In genomic region chr2:220664272-220665107, GRCh38 we compare ENCODE assay signal across 21 cellular contexts.
DNase-seq lines count a peak whose midpoint lies in the region; ATAC-seq and TF ChIP-seq lines count a peak whose summit lies in the region.
"Had no signal": no experiment of that assay in that cellular context is flagged by ENCODE, and none has a peak within 500 bp of the region (broad histone marks: within the 10 kb centered on the region; RNA-seq: fewer than 3 reads in every experiment).

No MANE protein-coding gene starts in this region.

- no peak for TF ChIP-seq POLR2A in Peyer's patch (IDR thresholded peaks at IDR 0.05)

- TF ChIP-seq CTCF in choroid plexus epithelial cell (conservative IDR thresholded peaks at IDR 0.05; ENCODE audit: low read depth, low read length), result no peak
- TF ChIP-seq CTCF in left ventricle myocardium inferior (IDR thresholded peaks at IDR 0.05; ENCODE audit: borderline replicate concordance), result no peak
- no peak for TF ChIP-seq CTCF in Peyer's patch (IDR thresholded peaks at IDR 0.05)

- H3K27me3 ChIP-seq in left ventricle myocardium inferior (ENCODE audit: low read depth) (no peaks in the 10 kb centered on the region), Peyer's patch (no peaks in the 10 kb centered on the region)
- H3K27me3 ChIP-seq: ascending aorta had no signal

- no peak overlapping the region for H3K4me3 ChIP-seq in choroid plexus epithelial cell (ENCODE audit: low read depth, low read length)
- H3K4me3 ChIP-seq in left ventricle myocardium inferior, result no peak overlapping the region
- H3K4me3 ChIP-seq in Peyer's patch, result no peak overlapping the region
- H3K4me3 ChIP-seq: ascending aorta, K562, prostate gland had no signal

- no peak for DNase-seq in Right ventricle myocardium inferior (ENCODE audit: missing footprints)
- DNase-seq in cardiac septum (ENCODE audit: low spot score), result no peak
- DNase-seq in choroid plexus epithelial cell (ENCODE audit: low read depth), result peak; percentile 28
- no peak for DNase-seq in left ventricle myocardium inferior
- no peak for DNase-seq in activated T-cell treated with anti-CD3 and anti-CD28 coated beads, Interleukin-2, amount 50 U/mL, for 1 hour
- DNase-seq in NCI-H2081 treated with DMSO at 0.1 percent for 48 hours (lab: John Stamatoyannopoulos, UW), result no peak
- DNase-seq in Peyer's patch, result no peak
- DNase-seq: activated CD4-positive, alpha-beta memory T cell treated with anti-CD3 and anti-CD28 coated beads for 36 hours; activated naive CD4-positive, alpha-beta T cell; CD4-positive, alpha-beta T cell; cerebellar nuclear complex; DMS53; NCI-H187 treated with DMSO at 0.1 percent for 48 hours; NCI-H510A treated with DMSO at 0.1 percent for 48 hours; OCI-M1; SIG-M5 had no signal

- intact Hi-C loops in Right ventricle myocardium inferior (cut with DNase I), result no loop called here
- intact Hi-C loops in cardiac septum (cut with DNase I), result no loop called here
- intact Hi-C loops in left ventricle myocardium inferior (cut with micrococcal nuclease), result no loop called here

- peak overlapping the region; percentile 63 for H3K27ac ChIP-seq in left ventricle myocardium inferior (replicated peaks)
- H3K27ac ChIP-seq in Peyer's patch, result no peak overlapping the region
- H3K27ac ChIP-seq: ascending aorta, prostate gland, VCaP had no signal

- H3K9me3 ChIP-seq in left ventricle myocardium inferior (replicated peaks) (no peaks in the 10 kb centered on the region), Peyer's patch (no peaks in the 10 kb centered on the region)
- H3K9me3 ChIP-seq: ascending aorta, prostate gland had no signal

- H3K4me1 ChIP-seq in left ventricle myocardium inferior (no peaks in the 10 kb centered on the region), Peyer's patch (no peaks in the 10 kb centered on the region)
- H3K4me1 ChIP-seq: ascending aorta, prostate gland had no signal

- H3K36me3 ChIP-seq in left ventricle myocardium inferior, result no peaks in the 10 kb centered on the region
- no peaks in the 10 kb centered on the region for H3K36me3 ChIP-seq in Peyer's patch
- H3K36me3 ChIP-seq: ascending aorta, prostate gland had no signal

- ATAC-seq in Right ventricle myocardium inferior, result peak; percentile 95
- no peak for ATAC-seq in HG03159 (IDR thresholded peaks at IDR 0.05; ENCODE audit: unreplicated experiment)
- ATAC-seq: K562 had no signal
